In the genomic region with DNA sequence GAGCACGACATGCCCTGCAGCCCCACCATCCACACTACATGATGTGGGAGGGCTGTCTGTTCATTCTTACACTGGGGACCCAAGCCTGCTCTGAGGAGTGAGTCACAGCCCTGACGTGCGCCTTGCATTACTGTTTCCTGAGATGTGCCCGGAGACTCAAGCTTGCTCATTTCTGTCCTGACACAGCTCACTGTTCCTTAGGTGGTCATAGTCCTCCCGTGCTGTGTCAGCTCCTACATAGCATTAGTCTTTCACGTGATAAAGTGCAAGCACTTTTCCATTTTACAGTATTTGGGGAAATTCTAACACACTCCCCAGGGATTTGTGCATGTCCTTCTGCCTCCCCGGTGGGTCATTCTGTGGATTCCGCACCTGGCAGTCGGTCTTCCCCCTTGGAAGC, we compare ENCODE assay signal across 9 cellular contexts. TPM values are rescaled to one million over a fixed set of nuclear protein-coding genes. Genes with fewer than 3 reads are reported as not detected.
DNase-seq lines count a peak whose midpoint lies in the region; ATAC-seq and TF ChIP-seq lines count a peak whose summit lies in the region.
"Had no signal": no experiment of that assay in that cellular context is flagged by ENCODE, and none has a peak within 500 bp of the region (broad histone marks: within the 10 kb centered on the region; RNA-seq: fewer than 3 reads in every experiment).

No MANE protein-coding gene starts in this region.

- WGBS in body of pancreas, 2 donors, result 89 to 93% methylated on average over 9 of the region's 9 CpGs

- CTCF ChIA-PET in activated CD8-positive, alpha-beta memory T cell treated with anti-CD3 and anti-CD28 coated beads, Interleukin-2, amount 10 ng/mL, durations not matched to agents 7 days and 5 days (lab: Charles Lee), result no interaction called here

- peak; percentile 65 for DNase-seq in activated CD8-positive, alpha-beta memory T cell treated with anti-CD3 and anti-CD28 coated beads, Interleukin-2, amount 10 ng/mL, durations not matched to agents 7 days and 5 days
- no peak for DNase-seq in activated CD8-positive, alpha-beta memory T cell treated with anti-CD3 and anti-CD28 coated beads, Interleukin-2, amount 50 U/mL, for 48 hours
- peak; percentile 67 for DNase-seq in RPMI7951 (ENCODE audit: low read depth)
- DNase-seq in stimulated activated CD4-positive, alpha-beta T cell treated with anti-CD3 and anti-CD28 coated beads, Interleukin-4, amount 100 ng/mL, for 48 hours (ENCODE audit: low read depth in 2 of 2), result peak; percentile 23 to 44
- DNase-seq in chondrocyte (ENCODE audit: low spot score), result no peak
- DNase-seq in body of pancreas, result no peak
- no peak for DNase-seq in activated CD8-positive, alpha-beta memory T cell treated with anti-CD3 and anti-CD28 coated beads for 24 hours
- DNase-seq: left colon had no signal

- intact Hi-C loops in body of pancreas (cut with DNase I), result no loop called here

- peaks cover 0 to 1% of the 10 kb centered on the region in 2 donors for H3K36me3 ChIP-seq in body of pancreas (replicated peaks in 1 of 2; ENCODE audit: insufficient read depth in 1 of 2, low read depth in 2 of 2)

- TF ChIP-seq POLR2A in body of pancreas (IDR thresholded peaks at IDR 0.05), result no peak

- no peaks in the 10 kb centered on the region for H3K9me3 ChIP-seq in body of pancreas

- H3K4me1 Mint-ChIP-seq in activated CD8-positive, alpha-beta memory T cell treated with anti-CD3 and anti-CD28 coated beads, Interleukin-2, amount 10 ng/mL, durations not matched to agents 7 days and 5 days, result peaks cover 33% of the 10 kb centered on the region
- H3K4me1 Mint-ChIP-seq in chondrocyte (ENCODE audit: low read depth), result no peaks in the 10 kb centered on the region

- peak; percentile 54 for ATAC-seq in activated CD8-positive, alpha-beta memory T cell treated with anti-CD3 and anti-CD28 coated beads, Interleukin-2, amount 10 ng/mL, durations not matched to agents 7 days and 5 days
- ATAC-seq in HG02571 (IDR thresholded peaks at IDR 0.05; ENCODE audit: unreplicated experiment) (peak; percentile 59), body of pancreas (no peak)
- ATAC-seq: left colon had no signal

- no peak overlapping the region for H3K27ac ChIP-seq in body of pancreas

- no peak overlapping the region for H3K4me3 ChIP-seq in body of pancreas

- peaks cover 37% of the 10 kb centered on the region for H3K36me3 Mint-ChIP-seq in activated CD8-positive, alpha-beta memory T cell treated with anti-CD3 and anti-CD28 coated beads, Interleukin-2, amount 10 ng/mL, durations not matched to agents 7 days and 5 days
- no peaks in the 10 kb centered on the region for H3K36me3 Mint-ChIP-seq in chondrocyte (ENCODE audit: low read depth)

- H3K27me3 ChIP-seq in body of pancreas, result no peaks in the 10 kb centered on the region

- no peaks in the 10 kb centered on the region for H3K9me3 Mint-ChIP-seq in activated CD8-positive, alpha-beta memory T cell treated with anti-CD3 and anti-CD28 coated beads, Interleukin-2, amount 10 ng/mL, durations not matched to agents 7 days and 5 days (ENCODE audit: low read depth)
- H3K9me3 Mint-ChIP-seq in chondrocyte (ENCODE audit: low read depth), result no peaks in the 10 kb centered on the region

- no peaks in the 10 kb centered on the region for H3K27me3 Mint-ChIP-seq in activated CD8-positive, alpha-beta memory T cell treated with anti-CD3 and anti-CD28 coated beads, Interleukin-2, amount 10 ng/mL, durations not matched to agents 7 days and 5 days
- H3K27me3 Mint-ChIP-seq in chondrocyte (ENCODE audit: low read depth), result peaks cover 22% of the 10 kb centered on the region

- H3K4me1 ChIP-seq in body of pancreas, result peaks cover 22% of the 10 kb centered on the region

- no peak overlapping the region for H3K27ac Mint-ChIP-seq in activated CD8-positive, alpha-beta memory T cell treated with anti-CD3 and anti-CD28 coated beads, Interleukin-2, amount 10 ng/mL, durations not matched to agents 7 days and 5 days
- H3K27ac Mint-ChIP-seq in chondrocyte (ENCODE audit: unreplicated experiment), result no peak overlapping the region

- no peak for TF ChIP-seq CTCF in chondrocyte (IDR thresholded peaks at IDR 0.05)
- TF ChIP-seq CTCF in body of pancreas (IDR thresholded peaks at IDR 0.05), result no peak

- H3K4me3 Mint-ChIP-seq in activated CD8-positive, alpha-beta memory T cell treated with anti-CD3 and anti-CD28 coated beads, Interleukin-2, amount 10 ng/mL, durations not matched to agents 7 days and 5 days, result no peak overlapping the region
- no peak overlapping the region for H3K4me3 Mint-ChIP-seq in chondrocyte (ENCODE audit: unreplicated experiment)

RNA-seq across cellular contexts. Expression of gene TRIM43B, which starts 46.2 kb away (rescaled TPM):
- total RNA-seq in activated CD8-positive, alpha-beta memory T cell treated with anti-CD3 and anti-CD28 coated beads, Interleukin-2, amount 10 ng/mL, durations not matched to agents 7 days and 5 days, result not detected
- total RNA-seq in RPMI7951 (2014; rRNA removed; shearing (Covaris generic)), result not detected in 2 replicates
- total RNA-seq in chondrocyte (not detected in 3 replicates), body of pancreas (not detected)
- total RNA-seq: left colon had no signal

Comparison
In these comparisons a context has a peak if more than half of its experiments do, and no peak if none do; other contexts are left out.
1. DNase-seq: peak in activated CD8-positive, alpha-beta memory T cell treated with anti-CD3 and anti-CD28 coated beads, Interleukin-2, amount 10 ng/mL, durations not matched to agents 7 days and 5 days (single experiment), RPMI7951 (single experiment) and stimulated activated CD4-positive, alpha-beta T cell treated with anti-CD3 and anti-CD28 coated beads, Interleukin-4, amount 100 ng/mL, for 48 hours (2 of 2); none in activated CD8-positive, alpha-beta memory T cell treated with anti-CD3 and anti-CD28 coated beads, Interleukin-2, amount 50 U/mL, for 48 hours (single experiment), chondrocyte (single experiment), body of pancreas (0 of 4) and activated CD8-positive, alpha-beta memory T cell treated with anti-CD3 and anti-CD28 coated beads for 24 hours (single experiment).